32 cellular contexts compared by ENCODE assay signal in genomic region chr19:18901503-18901890, GRCh38. TPM values are rescaled to one million over a fixed set of nuclear protein-coding genes. Genes with fewer than 3 reads are reported as not detected.
"Had no signal": no experiment of that assay in that cellular context is flagged by ENCODE, and none has a peak within 500 bp of the region (broad histone marks: within the 10 kb centered on the region; RNA-seq: fewer than 3 reads in every experiment).

No MANE protein-coding gene starts in this region.

- H3K4me2 ChIP-seq: neural progenitor cell had no signal

- H3K9ac ChIP-seq: neural progenitor cell had no signal

- H3K36me3 ChIP-seq: neural progenitor cell, ovary had no signal

- H3K27ac ChIP-seq: left lung, lower lobe of right lung, neural progenitor cell, ovary, right atrium auricular region, skin epidermis, suprapubic skin, thoracic aorta, tibial artery, upper lobe of right lung had no signal

- H3K4me3 Mint-ChIP-seq: immature natural killer cell; naive B cell; natural killer cell; nephron progenitor cell; neural progenitor cell; stimulated activated naive CD8-positive, alpha-beta T cell treated with anti-CD3 and anti-CD28 coated beads, Interleukin-15, Interleukin-2, amounts not matched to agents 100 ng/mL and 50 ng/mL, for 24 hours had no signal

- H2AFZ ChIP-seq: neural progenitor cell had no signal

- ATAC-seq: left colon, left lung, lower lobe of right lung, natural killer cell, sciatic nerve, upper lobe of right lung had no signal

- H3K9me3 Mint-ChIP-seq: immature natural killer cell; naive B cell; natural killer cell; nephron progenitor cell; neural progenitor cell; stimulated activated naive CD8-positive, alpha-beta T cell treated with anti-CD3 and anti-CD28 coated beads, Interleukin-15, Interleukin-2, amounts not matched to agents 100 ng/mL and 50 ng/mL, for 24 hours had no signal

- DNase-seq: hypothalamus; immature natural killer cell; kidney; left colon; left lung; lower lobe of right lung; mammary epithelial cell; mesenchymal stem cell; naive B cell; natural killer cell; nephron progenitor cell; ovary; stimulated activated CD4-positive, alpha-beta T cell treated with anti-CD3 and anti-CD28 coated beads, Interleukin-12 subunit alpha, Interleukin-12 subunit beta, amount 100 ng/mL, for 4 hours; stimulated activated CD4-positive, alpha-beta T cell treated with anti-CD3 and anti-CD28 coated beads, Interleukin-15, amount 100 ng/mL, for 24 hours; stimulated activated CD4-positive, alpha-beta T cell treated with anti-CD3 and anti-CD28 coated beads, Interleukin-2, amount 100 ng/mL, for 24 hours; stimulated activated CD4-positive, alpha-beta T cell treated with anti-CD3 and anti-CD28 coated beads, Interleukin-4, amount 100 ng/mL, for 1 hour; stimulated activated naive CD4-positive, alpha-beta T cell; trophoblast cell had no signal

- FAIRE-seq: islet of Langerhans, kidney, urothelium cell line had no signal

- H3K36me3 Mint-ChIP-seq: natural killer cell had no signal

- H3K4me1 ChIP-seq: lower lobe of right lung, upper lobe of right lung had no signal

- H3K27ac Mint-ChIP-seq: immature natural killer cell; natural killer cell; nephron progenitor cell; neural progenitor cell; progenitor cell of endocrine pancreas; stimulated activated naive CD8-positive, alpha-beta T cell treated with anti-CD3 and anti-CD28 coated beads, Interleukin-15, Interleukin-2, amounts not matched to agents 100 ng/mL and 50 ng/mL, for 24 hours had no signal

- H3K4me3 ChIP-seq: left lung, lower lobe of right lung, neural progenitor cell, ovary, right atrium auricular region, skin epidermis, suprapubic skin, thoracic aorta, tibial artery, upper lobe of right lung had no signal

- H3K27me3 ChIP-seq: ovary, right atrium auricular region had no signal

- H3K9me3 ChIP-seq: left lung, lower lobe of right lung, ovary, right atrium auricular region, suprapubic skin, thoracic aorta, tibial artery, upper lobe of right lung had no signal

RNA-seq across cellular contexts. Expression of gene CERS1, which starts 5.5 kb away (rescaled TPM):
- total RNA-seq: lower lobe of right lung, natural killer cell, subcutaneous adipose tissue, upper lobe of right lung had no signal
- polyA plus RNA-seq: immature natural killer cell, liver had no signal
